ENCODE assay signal across 8 cellular contexts in genomic region chr6:26457407-26457795, GRCh38. TPM values are rescaled to one million over a fixed set of nuclear protein-coding genes. Genes with fewer than 3 reads are reported as not detected.
DNase-seq lines count a peak whose midpoint lies in the region; ATAC-seq and TF ChIP-seq lines count a peak whose summit lies in the region.

No MANE protein-coding gene starts in this region.

- no CpG with 5 or more reads among the region's 8 CpGs for WGBS in mesendoderm (ENCODE audit: extremely low coverage, insufficient coverage, low lambda C conversion rate)
- 13 to 23% methylated on average over 8 of the region's 8 CpGs for WGBS in upper lobe of left lung, 2 donors

- H3K79me2 ChIP-seq in GM23338 (replicated peaks; ENCODE audit: insufficient read depth) (peaks cover 14% of the 10 kb centered on the region), mesendoderm (ENCODE audit: control insufficient read depth, insufficient read depth, low read length) (peaks cover 2% of the 10 kb centered on the region)

- H2BK120ac ChIP-seq in mesendoderm (ENCODE audit: low read depth, low read length) = no peak overlapping the region

- no peaks in the 10 kb centered on the region for H3K9me2 ChIP-seq in GM23338 (ENCODE audit: insufficient read depth)

- peaks cover 7% of the 10 kb centered on the region for H3K36me3 ChIP-seq in GM23338 (ENCODE audit: insufficient read depth)
- no peaks in the 10 kb centered on the region for H3K36me3 ChIP-seq in mesendoderm (ENCODE audit: control insufficient read depth, insufficient read depth, low read length)
- peaks cover 2 to 25% (median 19%) of the 10 kb centered on the region in 4 donors for H3K36me3 ChIP-seq in upper lobe of left lung

- peaks cover 1% of the 10 kb centered on the region for H3K27me3 Mint-ChIP-seq in GM23338 (ENCODE audit: insufficient read depth, low read depth, poor library complexity)
- no peaks in the 10 kb centered on the region for H3K27me3 Mint-ChIP-seq in chondrocyte (ENCODE audit: low read depth)

- H3K27ac Mint-ChIP-seq in GM23338 (peak overlapping the region; percentile 97), chondrocyte (ENCODE audit: unreplicated experiment) (peak overlapping the region; percentile 97)

- H2BK5ac ChIP-seq in mesendoderm (ENCODE audit: low read length) = no peak overlapping the region

- H3K79me1 ChIP-seq in mesendoderm (ENCODE audit: low read length) = peaks cover 6% of the 10 kb centered on the region

- no peak overlapping the region for H4K5ac ChIP-seq in mesendoderm (ENCODE audit: low read length)

- no peaks in the 10 kb centered on the region for H3K27me3 ChIP-seq in GM23338 (ENCODE audit: insufficient read depth)
- no peaks in the 10 kb centered on the region for H3K27me3 ChIP-seq in mesendoderm (ENCODE audit: insufficient read depth, low read length, poor library complexity)
- H3K27me3 ChIP-seq in upper lobe of left lung = no peaks in the 10 kb centered on the region

- no peak for TF ChIP-seq POLR2A in NB4 (IDR thresholded peaks at IDR 0.05; ENCODE audit: extremely low read depth, insufficient read length)
- no peak for TF ChIP-seq POLR2A in upper lobe of left lung (IDR thresholded peaks at IDR 0.05)

- H3K27ac ChIP-seq in GM23338 (ENCODE audit: low read depth) (no peak overlapping the region), mesendoderm (ENCODE audit: low read depth, low read length) (no peak overlapping the region), upper lobe of left lung (peak overlapping the region; percentile 90 to 98 (median 94))

- peak overlapping the region; percentile 73 for H2AFZ ChIP-seq in GM23338

- TF ChIP-seq CTCF in GM23338 (conservative IDR thresholded peaks at IDR 0.05; ENCODE audit: low read depth in 2 of 2) (no peak), NB4 (IDR thresholded peaks at IDR 0.05; ENCODE audit: low read depth, low read length) (no peak), chondrocyte (IDR thresholded peaks at IDR 0.05) (no peak), upper lobe of left lung (IDR thresholded peaks at IDR 0.05) (no peak)

- H3K4me2 ChIP-seq in GM23338 = peak overlapping the region; percentile 71
- H3K4me2 ChIP-seq in mesendoderm (ENCODE audit: low read length) = no peak overlapping the region

- peak overlapping the region; percentile 13 for H3K18ac ChIP-seq in mesendoderm (ENCODE audit: low read length)

- H3K36me3 Mint-ChIP-seq in GM23338 (ENCODE audit: low read depth) (peaks cover 20% of the 10 kb centered on the region), chondrocyte (ENCODE audit: low read depth) (peaks cover 27% of the 10 kb centered on the region)

- peaks cover 16% of the 10 kb centered on the region for H3K4me1 Mint-ChIP-seq in GM23338
- peaks cover 56% of the 10 kb centered on the region for H3K4me1 Mint-ChIP-seq in chondrocyte (ENCODE audit: low read depth)

- DNase-seq in GM03348 (ENCODE audit: low spot score) = peak; percentile 45
- DNase-seq in GM23338 (ENCODE audit: low spot score) = peak; percentile 70
- no peak for DNase-seq in NB4 (ENCODE audit: low read depth)
- no peak for DNase-seq in chondrocyte (ENCODE audit: low spot score)
- DNase-seq in mesendoderm = peak; percentile 80
- no peak for DNase-seq in upper lobe of left lung
- DNase-seq in H4 (ENCODE audit: low spot score) = no peak
- DNase-seq in NCI-H1092 treated with DMSO at 0.1 percent for 48 hours (lab: John Stamatoyannopoulos, UW) = no peak

- TF ChIP-seq EP300 in upper lobe of left lung (IDR thresholded peaks at IDR 0.05) = no peak

- no peak overlapping the region for H2BK15ac ChIP-seq in mesendoderm (replicated peaks; ENCODE audit: low read depth)

- H3K9me3 Mint-ChIP-seq in GM23338 (no peaks in the 10 kb centered on the region), chondrocyte (ENCODE audit: low read depth) (no peaks in the 10 kb centered on the region)

- peak overlapping the region; percentile 60 for H3K9ac ChIP-seq in mesendoderm (ENCODE audit: low read length)

- no peaks in the 10 kb centered on the region for H3K9me3 ChIP-seq in upper lobe of left lung

- no peak overlapping the region for H3K23ac ChIP-seq in mesendoderm (ENCODE audit: low read length)

- H3K4me1 ChIP-seq in GM23338 (ENCODE audit: insufficient read depth) (no peaks in the 10 kb centered on the region; the same call in none of the 2 replicates), mesendoderm (ENCODE audit: control insufficient read depth, low read depth, low read length) (no peaks in the 10 kb centered on the region), upper lobe of left lung (peaks cover 38 to 49% (median 43%) of the 10 kb centered on the region in 4 donors)

- peak; percentile 70 for ATAC-seq in GM23338
- peak; percentile 54 to 59 for ATAC-seq in upper lobe of left lung (ENCODE audit: low FRiP score in 2 of 2)

- H3F3A ChIP-seq in GM23338 (replicated peaks; ENCODE audit: low read depth) = no peaks in the 10 kb centered on the region

- H3K4ac ChIP-seq in mesendoderm (ENCODE audit: low read depth, low read length) = no peak overlapping the region

- peak overlapping the region; percentile 63 for H3K4me3 ChIP-seq in GM23338
- peak overlapping the region; percentile 98 for H3K4me3 ChIP-seq in NB4 (ENCODE audit: low read depth, low read length)
- no peak overlapping the region for H3K4me3 ChIP-seq in mesendoderm (ENCODE audit: low read length)
- H3K4me3 ChIP-seq in upper lobe of left lung = peak overlapping the region in 3 of 4 donors; percentile 63 to 78 (median 66)

- H4K8ac ChIP-seq in mesendoderm (ENCODE audit: low read depth, low read length) = peak overlapping the region; percentile 89

- no peak overlapping the region for H2AK5ac ChIP-seq in mesendoderm (ENCODE audit: low read length)

- H3K4me3 Mint-ChIP-seq in GM23338 = peak overlapping the region; percentile 93
- H3K4me3 Mint-ChIP-seq in chondrocyte (ENCODE audit: unreplicated experiment) = peak overlapping the region; percentile 99

- peak overlapping the region; percentile 73 for H3K56ac ChIP-seq in mesendoderm (ENCODE audit: low read length)

- peaks cover 2% of the 10 kb centered on the region; the same call in 1 of the 2 replicates for H4K20me1 ChIP-seq in GM23338 (replicated peaks; ENCODE audit: insufficient read depth)

TF ChIP-seq in GM23338, 12 proteins besides CTCF, POLR2A, EP300 and RAD21 (continues in another document):
- TF ChIP-seq ETS1 (IDR thresholded peaks at IDR 0.05) = no peak

RNA-seq across cellular contexts. Expression of gene BTN2A1, which starts 0.4 kb away (rescaled TPM):
- 6.5 and 7.0 TPM in 2 replicates for total RNA-seq in GM23338 (2014; rRNA removed; shearing (Covaris generic))
- 6.3 and 7.0 TPM in 2 replicates for polyA plus RNA-seq in GM23338 (2016; fragmentation: Nextera tagmentation; extraction: Ambion mirVana)
- 28.3 to 33.6 TPM (median 33.3 TPM) in 3 replicates for total RNA-seq in chondrocyte
- polyA plus RNA-seq in mesendoderm (2013, experiment 1 of 2) = 8.8 TPM
- polyA plus RNA-seq in mesendoderm (2013, experiment 2 of 2) = 8.8 TPM
- total RNA-seq in upper lobe of left lung = 10 to 100 TPM; 17.2 to 34.6 (median 21.2) TPM
- 7.4 and 10.4 TPM in 2 replicates for total RNA-seq in H4 (2014; rRNA removed; shearing (Covaris generic))

RNA-seq across cellular contexts. Expression of gene BTN3A3, which starts 17.1 kb away (rescaled TPM):
- total RNA-seq in GM23338 (2014; rRNA removed; shearing (Covaris generic)) = 1.5 and 5.6 TPM in 2 replicates
- 1.2 and 1.3 TPM in 2 replicates for polyA plus RNA-seq in GM23338 (2016; fragmentation: Nextera tagmentation; extraction: Ambion mirVana)
- 8.6 to 23.7 TPM (median 9.3 TPM) in 3 replicates for total RNA-seq in chondrocyte
- 0.13 TPM for polyA plus RNA-seq in mesendoderm (2013, experiment 1 of 2)
- polyA plus RNA-seq in mesendoderm (2013, experiment 2 of 2) = 0.15 TPM
- 10 to 100 TPM; 18.7 to 51.3 (median 38.0) TPM for total RNA-seq in upper lobe of left lung
- total RNA-seq in H4 (2014; rRNA removed; shearing (Covaris generic)) = 15.3 and 20.6 TPM in 2 replicates

RNA-seq across cellular contexts. Expression of gene BTN1A1, which starts 42.7 kb away (rescaled TPM):
- total RNA-seq in GM23338 (2014; rRNA removed; shearing (Covaris generic)) = 0.38 and 0.50 TPM in 2 replicates
- 0.09 and 0.13 TPM in 2 replicates for polyA plus RNA-seq in GM23338 (2016; fragmentation: Nextera tagmentation; extraction: Ambion mirVana)
- total RNA-seq in chondrocyte = not detected in 3 replicates
- 0.08 TPM for polyA plus RNA-seq in mesendoderm (2013, experiment 1 of 2)
- polyA plus RNA-seq in mesendoderm (2013, experiment 2 of 2) = 0.07 TPM
- total RNA-seq in upper lobe of left lung = not detected
- not detected in 2 replicates for total RNA-seq in H4 (2014; rRNA removed; shearing (Covaris generic))

RNA-seq across cellular contexts. Expression of gene BTN3A1, which starts 55.3 kb away (rescaled TPM):
- total RNA-seq in GM23338 (2014; rRNA removed; shearing (Covaris generic)) = 4.0 and 4.3 TPM in 2 replicates
- polyA plus RNA-seq in GM23338 (2016; fragmentation: Nextera tagmentation; extraction: Ambion mirVana) = 1.7 and 2.4 TPM in 2 replicates
- total RNA-seq in chondrocyte (10.9 to 19.3 TPM (median 11.6 TPM) in 3 replicates), upper lobe of left lung (10 to 100 TPM; 24.9 to 55.8 (median 34.6) TPM)
- 0.66 TPM for polyA plus RNA-seq in mesendoderm (2013, experiment 1 of 2)
- 0.84 TPM for polyA plus RNA-seq in mesendoderm (2013, experiment 2 of 2)
- 26.6 and 29.0 TPM in 2 replicates for total RNA-seq in H4 (2014; rRNA removed; shearing (Covaris generic))

Comparison
In these comparisons a context has a peak if more than half of its experiments do, and no peak if none do; other contexts are left out.
1. DNase-seq: peak in GM03348 (single experiment), GM23338 (single experiment) and mesendoderm (single experiment); none in NB4 (single experiment), chondrocyte (single experiment), upper lobe of left lung (0 of 2), H4 (single experiment) and NCI-H1092 treated with DMSO at 0.1 percent for 48 hours (single experiment).
2. H3K27ac ChIP-seq: peak in upper lobe of left lung (4 of 4); none in GM23338 (single experiment) and mesendoderm (single experiment).